Comparison of ENCODE assay signal across 26 cellular contexts in the genomic region with DNA sequence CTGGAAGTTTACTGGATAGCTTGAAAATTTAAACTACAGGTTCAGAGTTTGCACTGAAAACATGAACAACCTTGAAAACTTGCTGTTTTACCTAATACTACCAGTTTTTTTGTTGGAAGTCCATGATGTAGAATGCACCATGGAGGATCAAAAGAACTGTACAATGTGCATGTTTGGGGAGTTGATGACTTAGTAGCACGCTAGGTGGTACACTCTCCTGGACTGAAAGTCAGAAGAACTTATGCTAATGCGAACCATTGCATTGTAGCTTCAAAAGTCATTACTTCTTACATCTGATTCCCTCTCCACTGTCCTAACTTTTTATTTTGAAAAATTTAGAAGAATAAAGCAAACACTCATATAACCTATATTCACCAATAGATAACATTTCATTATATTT.
A peak's percentile ranks its signal among the peaks of the same experiment; 100 is the strongest.
DNase-seq lines count a peak whose midpoint lies in the region; ATAC-seq, FAIRE-seq and TF ChIP-seq lines count a peak whose summit lies in the region.
"Had no signal": no experiment of that assay in that cellular context is flagged by ENCODE, and none has a peak within 500 bp of the region (broad histone marks: within the 10 kb centered on the region; RNA-seq: fewer than 3 reads in every experiment).

No MANE protein-coding gene starts in this region.

- FAIRE-seq in D721Med (lab: Jason Lieb, UNC), result no peak
- FAIRE-seq: K562 had no signal

- no peak overlapping the region for H3K27ac Mint-ChIP-seq in T-cell
- H3K27ac Mint-ChIP-seq: CD4-positive, CD25-positive, alpha-beta regulatory T cell; memory B cell; stimulated activated naive CD8-positive, alpha-beta T cell treated with anti-CD3 and anti-CD28 coated beads, Interleukin-15, Interleukin-2, amounts not matched to agents 100 ng/mL and 50 ng/mL, for 24 hours had no signal

- H3K36me3 ChIP-seq in H7 (replicated peaks; ENCODE audit: control insufficient read depth, insufficient read depth, low read length), result no peaks in the 10 kb centered on the region
- H3K36me3 ChIP-seq: heart right ventricle, sigmoid colon, SJSA1, vagina had no signal

- peak; percentile 7 for TF ChIP-seq CTCF in D721Med (IDR thresholded peaks at IDR 0.05; ENCODE audit: insufficient read depth, missing control alignments)
- TF ChIP-seq CTCF in GM12873 (IDR thresholded peaks at IDR 0.05; ENCODE audit: insufficient read depth, low read depth, low read length, missing control alignments), result peak; percentile 12

- CTCF ChIA-PET in T-cell (lab: Charles Lee), result interaction anchor here (0.5 to 0.6 kb wide), 2 partner anchors 384 to 1064 kb away, joined by 3 to 4 read pairs; no protein-coding TSS in a partner anchor

- H3K4me3 ChIP-seq in H7 (ENCODE audit: insufficient read depth, low read depth, low read length), result no peak overlapping the region
- H3K4me3 ChIP-seq: body of pancreas, heart right ventricle, K562, sigmoid colon, SJSA1, vagina had no signal

- H3K9me3 Mint-ChIP-seq in T-cell, result no peaks in the 10 kb centered on the region
- H3K9me3 Mint-ChIP-seq: activated T-cell treated with anti-CD3 and anti-CD28 coated beads, Interleukin-2, amount 50 U/mL, for 4 hours had no signal

- H3K27me3 ChIP-seq in H7 (ENCODE audit: control insufficient read depth, insufficient read depth, low read length), result no peaks in the 10 kb centered on the region
- H3K27me3 ChIP-seq: body of pancreas, heart right ventricle, sigmoid colon, SJSA1, vagina had no signal

- no peak overlapping the region for H3K4me3 Mint-ChIP-seq in T-cell
- H3K4me3 Mint-ChIP-seq: activated T-cell treated with anti-CD3 and anti-CD28 coated beads, Interleukin-2, amount 50 U/mL, for 4 hours; CD4-positive, CD25-positive, alpha-beta regulatory T cell; memory B cell; stimulated activated naive CD8-positive, alpha-beta T cell treated with anti-CD3 and anti-CD28 coated beads, Interleukin-15, Interleukin-2, amounts not matched to agents 100 ng/mL and 50 ng/mL, for 24 hours had no signal

- peaks cover 3% of the 10 kb centered on the region for H3K36me3 Mint-ChIP-seq in T-cell
- H3K36me3 Mint-ChIP-seq: CD4-positive, CD25-positive, alpha-beta regulatory T cell; memory B cell had no signal

- H3K27me3 Mint-ChIP-seq in T-cell, result no peaks in the 10 kb centered on the region
- H3K27me3 Mint-ChIP-seq: CD4-positive, CD25-positive, alpha-beta regulatory T cell; memory B cell; stimulated activated naive CD8-positive, alpha-beta T cell treated with anti-CD3 and anti-CD28 coated beads, Interleukin-15, Interleukin-2, amounts not matched to agents 100 ng/mL and 50 ng/mL, for 24 hours had no signal

- DNase-seq in D721Med (ENCODE audit: insufficient read length, low spot score) (no peak), NAMALWA (ENCODE audit: low spot score) (peak; percentile 19), amniotic epithelial cell (ENCODE audit: low read depth) (peak; percentile 0), H7 (no peak), T-cell (no peak), NCI-H2107 (lab: John Stamatoyannopoulos, UW) (no peak)
- DNase-seq: activated CD4-positive, alpha-beta T cell treated with anti-CD3 and anti-CD28 coated beads for 48 hours; activated T-cell treated with anti-CD3 and anti-CD28 coated beads, Interleukin-2, amount 50 U/mL, for 4 hours; body of pancreas; CD4-positive, CD25-positive, alpha-beta regulatory T cell; effector CD4-positive, alpha-beta T cell; GF-D8; heart right ventricle; left cardiac atrium; MV-4-11; NCI-H1694; NCI-H774; sigmoid colon; T-helper 2 cell had no signal

- POLR2A ChIA-PET in T-cell (lab: Charles Lee), result interaction anchor here in 1 of 2 donors (0.5 kb wide), 1 partner anchor 456 kb away, joined by 5 read pairs; no protein-coding TSS in a partner anchor

- H3K4me1 Mint-ChIP-seq in T-cell, result no peaks in the 10 kb centered on the region
- H3K4me1 Mint-ChIP-seq: CD4-positive, CD25-positive, alpha-beta regulatory T cell; memory B cell had no signal

- ATAC-seq in T-cell (replicated peaks in 1 of 4), result no peak
- ATAC-seq: activated T-cell treated with anti-CD3 and anti-CD28 coated beads, Interleukin-2, amount 50 U/mL, for 4 hours; body of pancreas; heart right ventricle; K562; Panc1 had no signal

Comparison
In these comparisons a context has a peak if more than half of its experiments do, and no peak if none do; other contexts are left out.
1. DNase-seq: peak in NAMALWA (single experiment) and amniotic epithelial cell (single experiment); none in D721Med (single experiment), H7 (single experiment), T-cell (0 of 34) and NCI-H2107 (single experiment).